15 cellular contexts compared by ENCODE assay signal in genomic region chr6:137351890-137352289, GRCh38.
A peak's percentile ranks its signal among the peaks of the same experiment; 100 is the strongest.
DNase-seq lines count a peak whose midpoint lies in the region; ATAC-seq and TF ChIP-seq lines count a peak whose summit lies in the region.
"Had no signal": no experiment of that assay in that cellular context is flagged by ENCODE, and none has a peak within 500 bp of the region (broad histone marks: within the 10 kb centered on the region; RNA-seq: fewer than 3 reads in every experiment).

No MANE protein-coding gene starts in this region.

- H3K9me3 ChIP-seq in heart right ventricle: no peaks in the 10 kb centered on the region
- H3K9me3 ChIP-seq: adrenal gland, pancreas, SJCRH30 had no signal

- ATAC-seq in heart right ventricle: no peak
- ATAC-seq: pancreas had no signal

- peak overlapping the region; percentile 3 for H3K27ac ChIP-seq in temporal lobe (ENCODE audit: low read depth, low read length)
- H3K27ac ChIP-seq in heart right ventricle: no peak overlapping the region
- H3K27ac ChIP-seq: adrenal gland, pancreas, SJCRH30 had no signal

- H3K4me1 ChIP-seq in heart right ventricle: peaks cover 0 to 9% (median 0%) of the 10 kb centered on the region in 9 donors
- H3K4me1 ChIP-seq: adrenal gland had no signal

- H3K27me3 ChIP-seq in heart right ventricle: peaks cover 0 to 6% (median 0%) of the 10 kb centered on the region in 7 donors
- H3K27me3 ChIP-seq: pancreas, SJCRH30 had no signal

- intact Hi-C loops in heart right ventricle (cut with DNase I): no loop called here

- H3K4me3 ChIP-seq in fibroblast of mammary gland (ENCODE audit: control insufficient read depth, low read depth, low read length) (no peak overlapping the region), heart right ventricle (no peak overlapping the region)
- H3K4me3 ChIP-seq: adrenal gland, pancreas, SJCRH30 had no signal

- peak; percentile 20 for DNase-seq in HuH-7 (ENCODE audit: low spot score)
- DNase-seq in SKM-1 (lab: John Stamatoyannopoulos, UW; ENCODE audit: unreplicated experiment): peak; percentile 96
- peak; percentile 43 for DNase-seq in fibroblast of mammary gland (ENCODE audit: low read depth)
- DNase-seq in NCI-H524 (lab: John Stamatoyannopoulos, UW): no peak
- DNase-seq in NCI-H510A treated with DMSO at 0.1 percent for 48 hours (lab: John Stamatoyannopoulos, UW): no peak
- DNase-seq in heart right ventricle: no peak
- DNase-seq in midbrain (lab: John Stamatoyannopoulos, UW): no peak
- DNase-seq: activated CD4-positive, alpha-beta memory T cell treated with anti-CD3 and anti-CD28 coated beads, Interleukin-2, amount 10 ng/mL, durations not matched to agents 7 days and 5 days; CD8-positive, alpha-beta memory T cell; head of caudate nucleus; NCI-H2107; pancreas; SJCRH30 had no signal

- H3K36me3 ChIP-seq in heart right ventricle: no peaks in the 10 kb centered on the region
- H3K36me3 ChIP-seq: adrenal gland, pancreas, SJCRH30 had no signal

- 85 to 89% methylated on average over 5 of the region's 5 CpGs for WGBS in heart right ventricle, 2 donors

- no peak for TF ChIP-seq CTCF in fibroblast of mammary gland (conservative IDR thresholded peaks at IDR 0.05; ENCODE audit: control insufficient read depth, insufficient read depth, low read depth, low read length)
- TF ChIP-seq CTCF in heart right ventricle (IDR thresholded peaks at IDR 0.05): no peak

Comparison
In these comparisons a context has a peak if more than half of its experiments do, and no peak if none do; other contexts are left out.
1. DNase-seq: peak in HuH-7 (single experiment), SKM-1 (single experiment) and fibroblast of mammary gland (single experiment); none in NCI-H524 (0 of 2), NCI-H510A treated with DMSO at 0.1 percent for 48 hours (single experiment), heart right ventricle (0 of 2) and midbrain (single experiment).